Comparison of ENCODE assay signal across 1 cellular context in the genomic region with DNA sequence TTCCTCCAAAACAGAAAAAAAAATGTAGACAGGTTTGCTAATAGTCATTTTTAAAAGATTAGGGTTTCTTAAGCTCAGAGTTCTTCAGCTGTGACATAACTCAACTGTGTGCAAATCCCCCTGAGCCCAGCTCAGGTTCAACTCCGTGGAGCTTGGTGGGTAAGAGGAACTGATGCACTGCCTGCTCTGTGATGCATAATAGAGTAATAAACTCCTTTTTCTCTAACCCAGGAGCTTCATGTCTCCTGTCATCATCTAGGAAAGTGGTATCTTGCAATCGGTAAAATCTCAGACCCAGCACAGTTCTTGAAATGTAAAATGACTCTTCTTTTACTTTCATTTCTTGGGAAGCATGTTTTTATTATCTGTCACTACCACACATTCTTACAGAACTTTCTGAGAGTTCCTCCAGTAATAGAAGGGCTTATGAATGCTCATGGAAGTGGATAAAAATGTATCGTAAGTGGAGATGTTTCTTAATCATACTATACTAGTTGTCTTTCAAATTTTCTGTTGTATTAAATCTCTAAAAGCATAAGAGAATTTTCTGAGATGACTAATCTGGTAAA.
TF ChIP-seq lines count a peak whose summit lies in the region.

No MANE protein-coding gene starts in this region.

TF ChIP-seq in WTC11, 78 proteins besides CTCF, POLR2A, EP300 and RAD21 (continued from another document):
- TF ChIP-seq, protein P1, sequence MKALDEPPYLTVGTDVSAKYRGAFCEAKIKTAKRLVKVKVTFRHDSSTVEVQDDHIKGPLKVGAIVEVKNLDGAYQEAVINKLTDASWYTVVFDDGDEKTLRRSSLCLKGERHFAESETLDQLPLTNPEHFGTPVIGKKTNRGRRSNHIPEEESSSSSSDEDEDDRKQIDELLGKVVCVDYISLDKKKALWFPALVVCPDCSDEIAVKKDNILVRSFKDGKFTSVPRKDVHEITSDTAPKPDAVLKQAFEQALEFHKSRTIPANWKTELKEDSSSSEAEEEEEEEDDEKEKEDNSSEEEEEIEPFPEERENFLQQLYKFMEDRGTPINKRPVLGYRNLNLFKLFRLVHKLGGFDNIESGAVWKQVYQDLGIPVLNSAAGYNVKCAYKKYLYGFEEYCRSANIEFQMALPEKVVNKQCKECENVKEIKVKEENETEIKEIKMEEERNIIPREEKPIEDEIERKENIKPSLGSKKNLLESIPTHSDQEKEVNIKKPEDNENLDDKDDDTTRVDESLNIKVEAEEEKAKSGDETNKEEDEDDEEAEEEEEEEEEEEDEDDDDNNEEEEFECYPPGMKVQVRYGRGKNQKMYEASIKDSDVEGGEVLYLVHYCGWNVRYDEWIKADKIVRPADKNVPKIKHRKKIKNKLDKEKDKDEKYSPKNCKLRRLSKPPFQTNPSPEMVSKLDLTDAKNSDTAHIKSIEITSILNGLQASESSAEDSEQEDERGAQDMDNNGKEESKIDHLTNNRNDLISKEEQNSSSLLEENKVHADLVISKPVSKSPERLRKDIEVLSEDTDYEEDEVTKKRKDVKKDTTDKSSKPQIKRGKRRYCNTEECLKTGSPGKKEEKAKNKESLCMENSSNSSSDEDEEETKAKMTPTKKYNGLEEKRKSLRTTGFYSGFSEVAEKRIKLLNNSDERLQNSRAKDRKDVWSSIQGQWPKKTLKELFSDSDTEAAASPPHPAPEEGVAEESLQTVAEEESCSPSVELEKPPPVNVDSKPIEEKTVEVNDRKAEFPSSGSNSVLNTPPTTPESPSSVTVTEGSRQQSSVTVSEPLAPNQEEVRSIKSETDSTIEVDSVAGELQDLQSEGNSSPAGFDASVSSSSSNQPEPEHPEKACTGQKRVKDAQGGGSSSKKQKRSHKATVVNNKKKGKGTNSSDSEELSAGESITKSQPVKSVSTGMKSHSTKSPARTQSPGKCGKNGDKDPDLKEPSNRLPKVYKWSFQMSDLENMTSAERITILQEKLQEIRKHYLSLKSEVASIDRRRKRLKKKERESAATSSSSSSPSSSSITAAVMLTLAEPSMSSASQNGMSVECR (CRISPR knock-in tag; IDR thresholded peaks at IDR 0.05; ENCODE audit: borderline replicate concordance) = no peak
- TF ChIP-seq KAT7 (CRISPR knock-in tag; IDR thresholded peaks at IDR 0.05; ENCODE audit: borderline replicate concordance) = no peak
- TF ChIP-seq PRRX2 (CRISPR knock-in tag; IDR thresholded peaks at IDR 0.05) = no peak
- TF ChIP-seq, protein P2, sequence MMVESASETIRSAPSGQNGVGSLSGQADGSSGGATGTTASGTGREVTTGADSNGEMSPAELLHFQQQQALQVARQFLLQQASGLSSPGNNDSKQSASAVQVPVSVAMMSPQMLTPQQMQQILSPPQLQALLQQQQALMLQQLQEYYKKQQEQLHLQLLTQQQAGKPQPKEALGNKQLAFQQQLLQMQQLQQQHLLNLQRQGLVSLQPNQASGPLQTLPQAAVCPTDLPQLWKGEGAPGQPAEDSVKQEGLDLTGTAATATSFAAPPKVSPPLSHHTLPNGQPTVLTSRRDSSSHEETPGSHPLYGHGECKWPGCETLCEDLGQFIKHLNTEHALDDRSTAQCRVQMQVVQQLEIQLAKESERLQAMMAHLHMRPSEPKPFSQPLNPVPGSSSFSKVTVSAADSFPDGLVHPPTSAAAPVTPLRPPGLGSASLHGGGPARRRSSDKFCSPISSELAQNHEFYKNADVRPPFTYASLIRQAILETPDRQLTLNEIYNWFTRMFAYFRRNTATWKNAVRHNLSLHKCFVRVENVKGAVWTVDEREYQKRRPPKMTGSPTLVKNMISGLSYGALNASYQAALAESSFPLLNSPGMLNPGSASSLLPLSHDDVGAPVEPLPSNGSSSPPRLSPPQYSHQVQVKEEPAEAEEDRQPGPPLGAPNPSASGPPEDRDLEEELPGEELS (CRISPR knock-in tag; IDR thresholded peaks at IDR 0.05) = no peak
- no peak for TF ChIP-seq ELF4 (CRISPR knock-in tag; IDR thresholded peaks at IDR 0.05; ENCODE audit: low read depth)
- TF ChIP-seq, protein P3, sequence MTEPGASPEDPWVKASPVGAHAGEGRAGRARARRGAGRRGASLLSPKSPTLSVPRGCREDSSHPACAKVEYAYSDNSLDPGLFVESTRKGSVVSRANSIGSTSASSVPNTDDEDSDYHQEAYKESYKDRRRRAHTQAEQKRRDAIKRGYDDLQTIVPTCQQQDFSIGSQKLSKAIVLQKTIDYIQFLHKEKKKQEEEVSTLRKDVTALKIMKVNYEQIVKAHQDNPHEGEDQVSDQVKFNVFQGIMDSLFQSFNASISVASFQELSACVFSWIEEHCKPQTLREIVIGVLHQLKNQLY (CRISPR knock-in tag; IDR thresholded peaks at IDR 0.05) = no peak
- TF ChIP-seq, protein P4, sequence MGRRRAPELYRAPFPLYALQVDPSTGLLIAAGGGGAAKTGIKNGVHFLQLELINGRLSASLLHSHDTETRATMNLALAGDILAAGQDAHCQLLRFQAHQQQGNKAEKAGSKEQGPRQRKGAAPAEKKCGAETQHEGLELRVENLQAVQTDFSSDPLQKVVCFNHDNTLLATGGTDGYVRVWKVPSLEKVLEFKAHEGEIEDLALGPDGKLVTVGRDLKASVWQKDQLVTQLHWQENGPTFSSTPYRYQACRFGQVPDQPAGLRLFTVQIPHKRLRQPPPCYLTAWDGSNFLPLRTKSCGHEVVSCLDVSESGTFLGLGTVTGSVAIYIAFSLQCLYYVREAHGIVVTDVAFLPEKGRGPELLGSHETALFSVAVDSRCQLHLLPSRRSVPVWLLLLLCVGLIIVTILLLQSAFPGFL (CRISPR knock-in tag; IDR thresholded peaks at IDR 0.05; ENCODE audit: borderline replicate concordance) = no peak
- no peak for TF ChIP-seq TP53 (CRISPR knock-in tag; IDR thresholded peaks at IDR 0.05)
- no peak for TF ChIP-seq MYBL2 (CRISPR knock-in tag; IDR thresholded peaks at IDR 0.05)
- TF ChIP-seq, protein P5, sequence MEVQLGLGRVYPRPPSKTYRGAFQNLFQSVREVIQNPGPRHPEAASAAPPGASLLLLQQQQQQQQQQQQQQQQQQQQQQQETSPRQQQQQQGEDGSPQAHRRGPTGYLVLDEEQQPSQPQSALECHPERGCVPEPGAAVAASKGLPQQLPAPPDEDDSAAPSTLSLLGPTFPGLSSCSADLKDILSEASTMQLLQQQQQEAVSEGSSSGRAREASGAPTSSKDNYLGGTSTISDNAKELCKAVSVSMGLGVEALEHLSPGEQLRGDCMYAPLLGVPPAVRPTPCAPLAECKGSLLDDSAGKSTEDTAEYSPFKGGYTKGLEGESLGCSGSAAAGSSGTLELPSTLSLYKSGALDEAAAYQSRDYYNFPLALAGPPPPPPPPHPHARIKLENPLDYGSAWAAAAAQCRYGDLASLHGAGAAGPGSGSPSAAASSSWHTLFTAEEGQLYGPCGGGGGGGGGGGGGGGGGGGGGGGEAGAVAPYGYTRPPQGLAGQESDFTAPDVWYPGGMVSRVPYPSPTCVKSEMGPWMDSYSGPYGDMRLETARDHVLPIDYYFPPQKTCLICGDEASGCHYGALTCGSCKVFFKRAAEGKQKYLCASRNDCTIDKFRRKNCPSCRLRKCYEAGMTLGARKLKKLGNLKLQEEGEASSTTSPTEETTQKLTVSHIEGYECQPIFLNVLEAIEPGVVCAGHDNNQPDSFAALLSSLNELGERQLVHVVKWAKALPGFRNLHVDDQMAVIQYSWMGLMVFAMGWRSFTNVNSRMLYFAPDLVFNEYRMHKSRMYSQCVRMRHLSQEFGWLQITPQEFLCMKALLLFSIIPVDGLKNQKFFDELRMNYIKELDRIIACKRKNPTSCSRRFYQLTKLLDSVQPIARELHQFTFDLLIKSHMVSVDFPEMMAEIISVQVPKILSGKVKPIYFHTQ (CRISPR knock-in tag; IDR thresholded peaks at IDR 0.05) = no peak
- no peak for TF ChIP-seq OVOL2 (CRISPR knock-in tag; IDR thresholded peaks at IDR 0.05; ENCODE audit: borderline replicate concordance)
TF ChIP-seq in WTC11: peak in this region for 0.
